In genomic region chr14:24924544-24924943, GRCh38 we compare ENCODE assay signal across 25 cellular contexts.
"Had no signal": no experiment of that assay in that cellular context is flagged by ENCODE, and none has a peak within 500 bp of the region (broad histone marks: within the 10 kb centered on the region; RNA-seq: fewer than 3 reads in every experiment).

No MANE protein-coding gene starts in this region.

- DNase-seq: activated CD4-positive, alpha-beta T cell treated with anti-CD3 and anti-CD28 coated beads for 1 hour; activated CD4-positive, alpha-beta T cell treated with anti-CD3 and anti-CD28 coated beads, Interleukin-2, amount 50 U/mL, for 1 hour; activated CD8-positive, alpha-beta T cell treated with anti-CD3 and anti-CD28 coated beads, Interleukin-2, amount 10 ng/mL, durations not matched to agents 7 days and 5 days; activated gamma-delta T cell; anterior cingulate cortex; body of pancreas; central memory CD4-positive, alpha-beta T cell; effector memory CD8-positive, alpha-beta T cell; hippocampal formation; left ventricle myocardium superior; mammary epithelial cell; naive thymus-derived CD8-positive, alpha-beta T cell; posterior cingulate gyrus; right lobe of liver; small intestine; stimulated activated CD4-positive, alpha-beta T cell treated with anti-CD3 and anti-CD28 coated beads, Interleukin-15, amount 100 ng/mL, for 24 hours; stomach; WERI-Rb-1 had no signal

- H3K4me3 ChIP-seq: body of pancreas, esophagus muscularis mucosa, neural progenitor cell, right lobe of liver, stomach, suprapubic skin, tibial nerve had no signal

- H3K36me3 ChIP-seq: esophagus muscularis mucosa, neural progenitor cell, right lobe of liver, stomach, suprapubic skin, tibial nerve, WERI-Rb-1 had no signal

- H3K27me3 ChIP-seq: body of pancreas, esophagus muscularis mucosa, neural progenitor cell, right lobe of liver, stomach, suprapubic skin, tibial nerve had no signal

- FAIRE-seq: endothelial cell of umbilical vein, frontal cortex, small intestine had no signal

- ATAC-seq: activated CD8-positive, alpha-beta T cell treated with anti-CD3 and anti-CD28 coated beads, Interleukin-2, amount 10 ng/mL, durations not matched to agents 7 days and 5 days; body of pancreas; effector memory CD8-positive, alpha-beta T cell; left ventricle myocardium superior; naive thymus-derived CD8-positive, alpha-beta T cell; right lobe of liver; stimulated activated memory B cell treated with anti-CD40 and anti-IgM and Interleukin-4, amounts not matched to agents 10 μg/mL and 1 μg/mL and 100 μg/mL, for 72 hours had no signal
